In genomic region chr11:118907051-118907748, GRCh38 we compare ENCODE assay signal across 7 cellular contexts.
DNase-seq lines count a peak whose midpoint lies in the region; ATAC-seq and TF ChIP-seq lines count a peak whose summit lies in the region.

No MANE protein-coding gene starts in this region.

- ATAC-seq in HG03342 (IDR thresholded peaks at IDR 0.05; ENCODE audit: unreplicated experiment): peak; percentile 72

- no peaks in the 10 kb centered on the region for H3K9me3 ChIP-seq in mucosa of stomach (ENCODE audit: control insufficient read depth, low read length)

- peaks cover 15% of the 10 kb centered on the region for H3K36me3 ChIP-seq in mucosa of stomach (ENCODE audit: control insufficient read depth, insufficient read depth, low read length)

- peak; percentile 93 for TF ChIP-seq CTCF in GM12873 (IDR thresholded peaks at IDR 0.05; ENCODE audit: insufficient read depth, low read depth, low read length, missing control alignments)

- no peak overlapping the region for H3K4me3 ChIP-seq in mucosa of stomach (ENCODE audit: low read length)

- peak overlapping the region; percentile 18 for H3K9ac ChIP-seq in mucosa of stomach (ENCODE audit: low read length)

- H3K27me3 ChIP-seq in mucosa of stomach (ENCODE audit: control insufficient read depth, insufficient read depth, low read length): no peaks in the 10 kb centered on the region

- DNase-seq in NCI-H82 treated with DMSO at 0.1 percent for 48 hours (lab: John Stamatoyannopoulos, UW; ENCODE audit: unreplicated experiment) (peak; percentile 38), epidermal melanocyte (ENCODE audit: insufficient read length, low spot score) (peak; percentile 68)
- DNase-seq in activated CD8-positive, alpha-beta memory T cell treated with anti-CD3 and anti-CD28 coated beads for 48 hours (ENCODE audit: low read depth in 2 of 3, low spot score in 2 of 3): peak in 2 of 3 experiments; percentile 89 to 96
- peak; percentile 76 for DNase-seq in stimulated activated CD8-positive, alpha-beta memory T cell treated with anti-CD3 and anti-CD28 coated beads, Interleukin-7, amount 100 ng/mL, for 24 hours (ENCODE audit: low read depth)

- H3K4me1 ChIP-seq in mucosa of stomach (ENCODE audit: control insufficient read depth, insufficient read depth, low read length): peaks cover 54% of the 10 kb centered on the region

Comparison
In these comparisons a context has a peak if more than half of its experiments do, and no peak if none do; other contexts are left out.
1. DNase-seq: peak in every context shown above with its lines; median percentile 92 in activated CD8-positive, alpha-beta memory T cell treated with anti-CD3 and anti-CD28 coated beads for 48 hours; 76 in stimulated activated CD8-positive, alpha-beta memory T cell treated with anti-CD3 and anti-CD28 coated beads, Interleukin-7, amount 100 ng/mL, for 24 hours; 68 in epidermal melanocyte; 38 in NCI-H82 treated with DMSO at 0.1 percent for 48 hours.